12 cellular contexts compared by ENCODE assay signal in genomic region chr1:186682721-186683120, GRCh38. TPM values are rescaled to one million over a fixed set of nuclear protein-coding genes. Genes with fewer than 3 reads are reported as not detected.
DNase-seq lines count a peak whose midpoint lies in the region; ATAC-seq, FAIRE-seq and TF ChIP-seq lines count a peak whose summit lies in the region.
"Had no signal": no experiment of that assay in that cellular context is flagged by ENCODE, and none has a peak within 500 bp of the region (broad histone marks: within the 10 kb centered on the region; RNA-seq: fewer than 3 reads in every experiment).

No MANE protein-coding gene starts in this region.

- H3K9ac ChIP-seq in adipocyte (ENCODE audit: low read length), result peak overlapping the region; percentile 45

- H3K9me3 ChIP-seq in right cardiac atrium (ENCODE audit: control insufficient read depth, low read length), result no peaks in the 10 kb centered on the region
- peaks cover 11% of the 10 kb centered on the region for H3K9me3 ChIP-seq in adipocyte (ENCODE audit: control insufficient read depth, low read length)
- H3K9me3 ChIP-seq in vagina, result no peaks in the 10 kb centered on the region
- peaks cover 0 to 8% (median 3%) of the 10 kb centered on the region in 8 donors for H3K9me3 ChIP-seq in spleen

- 41% methylated on average over 1 of the region's 1 CpG for WGBS in right cardiac atrium
- 26 to 60% (median 29%) methylated on average over 1 of the region's 1 CpG for WGBS in spleen, 5 donors

- H3K36me3 ChIP-seq in adipocyte (ENCODE audit: control insufficient read depth, insufficient read depth, low read length, severe bottlenecking) (no peaks in the 10 kb centered on the region), vagina (no peaks in the 10 kb centered on the region), spleen (peaks cover 0 to 6% (median 0%) of the 10 kb centered on the region in 6 donors)

- no peaks in the 10 kb centered on the region for H3K4me1 ChIP-seq in right cardiac atrium (ENCODE audit: control insufficient read depth, insufficient read depth, low read length)
- H3K4me1 ChIP-seq in adipocyte (ENCODE audit: control insufficient read depth, insufficient read depth, low read length), result peaks cover 9% of the 10 kb centered on the region
- no peaks in the 10 kb centered on the region for H3K4me1 ChIP-seq in vagina
- peaks cover 0 to 32% (median 11%) of the 10 kb centered on the region in 6 donors for H3K4me1 ChIP-seq in spleen

- no peak for ATAC-seq in right cardiac atrium
- no peak for ATAC-seq in left cardiac atrium
- ATAC-seq in HG02798 (IDR thresholded peaks at IDR 0.05; ENCODE audit: poor library complexity, unreplicated experiment), result no peak
- ATAC-seq: stimulated activated naive CD8-positive, alpha-beta T cell treated with anti-CD3 and anti-CD28 coated beads, Interleukin-15, Interleukin-2, amounts not matched to agents 100 U/mL and 50 U/mL, for 24 hours had no signal

- no peak overlapping the region for H3K27ac ChIP-seq in right cardiac atrium (ENCODE audit: low read length)
- H3K27ac ChIP-seq in vagina, result peak overlapping the region; percentile 32
- H3K27ac ChIP-seq in spleen, result no peak overlapping the region

- TF ChIP-seq CTCF in vagina (IDR thresholded peaks at IDR 0.05), result no peak
- peak in 1 of 11 experiments; percentile 17 for TF ChIP-seq CTCF in spleen (IDR thresholded peaks at IDR 0.05 in 8 of 11, conservative IDR thresholded peaks at IDR 0.05 in 3 of 11)

- no peak for FAIRE-seq in GM12891 (lab: Jason Lieb, UNC)

- H3K27me3 ChIP-seq in right cardiac atrium (ENCODE audit: control insufficient read depth, insufficient read depth) (no peaks in the 10 kb centered on the region), adipocyte (replicated peaks; ENCODE audit: control insufficient read depth, insufficient read depth, low read length) (no peaks in the 10 kb centered on the region), vagina (no peaks in the 10 kb centered on the region), spleen (replicated peaks in 1 of 7) (peaks cover 0 to 28% (median 7%) of the 10 kb centered on the region in 7 donors)

- TF ChIP-seq POLR2A in vagina (IDR thresholded peaks at IDR 0.05) (no peak), spleen (IDR thresholded peaks at IDR 0.05) (no peak), GM12891 (IDR thresholded peaks at IDR 0.05; ENCODE audit: low read depth, low read length) (no peak)

- intact Hi-C loops in right cardiac atrium (cut with DNase I), result no loop called here
- intact Hi-C loops in left cardiac atrium (cut with DNase I), result no loop called here
- intact Hi-C loops in vagina (cut with DNase I), result no loop called here
- intact Hi-C loops in spleen (cut with DNase I; ENCODE audit: low total_unique reads), result no loop called here

- H3K4me3 ChIP-seq in right cardiac atrium (ENCODE audit: low read length), result peak overlapping the region; percentile 15
- no peak overlapping the region for H3K4me3 ChIP-seq in adipocyte (ENCODE audit: low read length)
- H3K4me3 ChIP-seq in vagina, result no peak overlapping the region
- no peak overlapping the region for H3K4me3 ChIP-seq in spleen

- DNase-seq in right cardiac atrium (no peak), left cardiac atrium (no peak), adipocyte (ENCODE audit: low read depth) (peak; percentile 78), fibroblast of the conjunctiva (ENCODE audit: low read depth) (peak; percentile 47), vagina (ENCODE audit: extremely low spot score in 2 of 2) (no peak), spleen (no peak), GM12891 (ENCODE audit: insufficient read length, low spot score) (no peak)
- DNase-seq: activated gamma-delta T cell treated with Interleukin-2 at 50 U/mL for 16 hours; C1 segment of cervical spinal cord; NCI-H774; stimulated activated naive CD8-positive, alpha-beta T cell treated with anti-CD3 and anti-CD28 coated beads, Interleukin-15, Interleukin-2, amounts not matched to agents 100 U/mL and 50 U/mL, for 24 hours had no signal

TF ChIP-seq in GM12891, 5 proteins besides CTCF, POLR2A, EP300 and RAD21:
- TF ChIP-seq POLR2AphosphoS5 (IDR thresholded peaks at IDR 0.05; ENCODE audit: low read depth, low read length) (no peak), SPI1 (IDR thresholded peaks at IDR 0.05; ENCODE audit: low read depth, low read length) (no peak), POU2F2 (IDR thresholded peaks at IDR 0.05; ENCODE audit: low read depth, low read length) (no peak), TAF1 (IDR thresholded peaks at IDR 0.05; ENCODE audit: low read depth, low read length) (no peak), PAX5 (IDR thresholded peaks at IDR 0.05; ENCODE audit: insufficient read depth, low read length, severe bottlenecking) (no peak)

RNA-seq across cellular contexts. Expression of gene PTGS2, which starts 2.5 kb away (rescaled TPM):
- total RNA-seq in right cardiac atrium (1 to 10 TPM; 2.6 to 8.4 (median 6.5) TPM), left cardiac atrium (1 to 10 TPM; 1.4 to 4.6 TPM), vagina (11.5 TPM), spleen (1 to 10 TPM; 1.3 to 8.3 (median 3.6) TPM)
- polyA plus RNA-seq in right cardiac atrium (2.3 TPM), spleen (under 1 TPM; 0.20 to 0.42 (median 0.30) TPM)
- polyA plus RNA-seq in GM12891 (2012; ENCODE audit: low read depth, missing spikeins), result 0.08 TPM

Comparison
In these comparisons a context has a peak if more than half of its experiments do, and no peak if none do; other contexts are left out.
1. DNase-seq: peak in adipocyte (single experiment) and fibroblast of the conjunctiva (single experiment); none in right cardiac atrium (0 of 3), left cardiac atrium (single experiment), vagina (0 of 2), spleen (single experiment) and GM12891 (single experiment).